Comparison of ENCODE assay signal across 8 cellular contexts in the genomic region with DNA sequence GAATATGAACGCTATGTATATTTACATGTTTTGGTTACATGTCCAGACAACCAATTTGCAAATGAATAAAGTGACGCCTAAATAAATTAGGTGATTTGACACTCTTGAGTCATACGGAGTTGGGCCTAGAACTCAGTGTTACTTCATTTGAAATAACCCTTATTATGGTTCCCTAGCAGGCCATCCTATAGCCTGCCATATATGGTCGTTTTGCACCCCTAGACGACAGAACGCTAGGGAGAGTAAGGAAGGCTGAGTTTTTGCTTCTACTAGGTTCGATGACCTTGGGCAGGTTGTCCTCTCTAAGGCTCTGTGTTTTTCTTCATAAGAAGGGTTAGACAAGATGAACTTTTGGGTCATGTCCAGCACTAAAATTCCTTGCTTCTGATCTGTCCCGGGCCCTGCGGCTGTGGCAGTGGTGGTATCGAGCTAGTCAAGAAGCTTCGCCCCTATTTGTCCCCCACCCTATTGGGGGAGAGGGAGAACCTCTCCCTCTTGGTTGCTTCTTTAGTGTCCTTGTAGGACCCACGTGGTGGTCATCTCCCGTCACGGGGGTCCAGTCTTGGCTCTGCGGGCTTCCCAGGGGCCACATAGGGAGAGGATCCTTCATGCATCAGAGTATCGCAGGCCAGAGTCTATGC. TPM values are rescaled to one million over a fixed set of nuclear protein-coding genes. Genes with fewer than 3 reads are reported as not detected.
DNase-seq lines count a peak whose midpoint lies in the region; ATAC-seq and TF ChIP-seq lines count a peak whose summit lies in the region.

No MANE protein-coding gene starts in this region.

- H3K4me1 ChIP-seq in ascending aorta (peaks cover 6 to 25% of the 10 kb centered on the region in 2 donors), left lung (peaks cover 22 to 39% of the 10 kb centered on the region in 2 donors), testis (peaks cover 24% of the 10 kb centered on the region)

- H3K9me3 Mint-ChIP-seq in activated CD4-positive, alpha-beta memory T cell treated with anti-CD3 and anti-CD28 coated beads, Interleukin-2, amount 10 ng/mL, durations not matched to agents 7 days and 5 days = no peaks in the 10 kb centered on the region
- H3K9me3 Mint-ChIP-seq in activated CD4-positive, alpha-beta memory T cell treated with anti-CD3 and anti-CD28 coated beads for 36 hours = no peaks in the 10 kb centered on the region

- CTCF ChIA-PET in activated CD4-positive, alpha-beta memory T cell treated with anti-CD3 and anti-CD28 coated beads, Interleukin-2, amount 10 ng/mL, durations not matched to agents 7 days and 5 days (lab: Charles Lee) = interaction anchor here (1.2 kb wide), 1 partner anchor 69 kb away, joined by 3 read pairs; no protein-coding TSS in a partner anchor
- CTCF ChIA-PET in activated CD4-positive, alpha-beta memory T cell treated with anti-CD3 and anti-CD28 coated beads for 36 hours (lab: Charles Lee) = interaction anchor here (1.5 kb wide), 1 partner anchor 35 kb away, joined by 3 read pairs; no protein-coding TSS in a partner anchor

- peak overlapping the region; percentile 86 to 91 for H3K27ac ChIP-seq in ascending aorta
- H3K27ac ChIP-seq in left lung = peak overlapping the region; percentile 20 to 59
- peak overlapping the region in 1 of 2 donors; percentile 90 for H3K27ac ChIP-seq in testis

- DNase-seq in activated CD4-positive, alpha-beta memory T cell treated with anti-CD3 and anti-CD28 coated beads, Interleukin-2, amount 10 ng/mL, durations not matched to agents 7 days and 5 days = no peak
- no peak for DNase-seq in activated CD4-positive, alpha-beta memory T cell treated with anti-CD3 and anti-CD28 coated beads for 36 hours
- DNase-seq in ascending aorta (ENCODE audit: low spot score in 2 of 2) (no peak), left lung (no peak), testis (peak; percentile 20), retina (no peak), SK-N-DZ (ENCODE audit: low spot score) (no peak), RKO (ENCODE audit: low spot score) (no peak)

- no peaks in the 10 kb centered on the region for H3K27me3 ChIP-seq in ascending aorta
- H3K27me3 ChIP-seq in left lung = no peaks in the 10 kb centered on the region
- no peaks in the 10 kb centered on the region for H3K27me3 ChIP-seq in testis

- peaks cover 9% of the 10 kb centered on the region for H3K36me3 Mint-ChIP-seq in activated CD4-positive, alpha-beta memory T cell treated with anti-CD3 and anti-CD28 coated beads, Interleukin-2, amount 10 ng/mL, durations not matched to agents 7 days and 5 days (ENCODE audit: low read depth)
- no peaks in the 10 kb centered on the region for H3K36me3 Mint-ChIP-seq in activated CD4-positive, alpha-beta memory T cell treated with anti-CD3 and anti-CD28 coated beads for 36 hours

- H3K36me3 ChIP-seq in ascending aorta = no peaks in the 10 kb centered on the region
- no peaks in the 10 kb centered on the region for H3K36me3 ChIP-seq in left lung
- no peaks in the 10 kb centered on the region for H3K36me3 ChIP-seq in testis (ENCODE audit: low read depth, missing control alignments)

- TF ChIP-seq POLR2A in testis (IDR thresholded peaks at IDR 0.05) = no peak

- intact Hi-C loops in activated CD4-positive, alpha-beta memory T cell treated with anti-CD3 and anti-CD28 coated beads for 36 hours (cut with micrococcal nuclease) = loop anchor here (1.0 kb wide), 4 partner anchors 28 to 193 kb away; partner anchors contain the start of gene COX7A2L
- intact Hi-C loops in ascending aorta (cut with DNase I) (loop anchor here (1.0 to 5.0 kb wide), 4 partner anchors 26 to 121 kb away; partner anchors contain the start of gene PKDCC), left lung (cut with DNase I) (no loop called here), testis (cut with DNase I; ENCODE audit: low total_unique reads) (no loop called here)

- H3K27ac Mint-ChIP-seq in activated CD4-positive, alpha-beta memory T cell treated with anti-CD3 and anti-CD28 coated beads, Interleukin-2, amount 10 ng/mL, durations not matched to agents 7 days and 5 days = peak overlapping the region; percentile 63
- no peak overlapping the region for H3K27ac Mint-ChIP-seq in activated CD4-positive, alpha-beta memory T cell treated with anti-CD3 and anti-CD28 coated beads for 36 hours

- TF ChIP-seq CTCF in ascending aorta (IDR thresholded peaks at IDR 0.05) (no peak), left lung (IDR thresholded peaks at IDR 0.05) (no peak), testis (IDR thresholded peaks at IDR 0.05) (no peak)

- WGBS in testis, 2 donors = 51 to 69% methylated on average over 15 to 16 of the region's 16 CpGs

- H3K4me1 Mint-ChIP-seq in activated CD4-positive, alpha-beta memory T cell treated with anti-CD3 and anti-CD28 coated beads, Interleukin-2, amount 10 ng/mL, durations not matched to agents 7 days and 5 days = peaks cover 21% of the 10 kb centered on the region
- peaks cover 19% of the 10 kb centered on the region for H3K4me1 Mint-ChIP-seq in activated CD4-positive, alpha-beta memory T cell treated with anti-CD3 and anti-CD28 coated beads for 36 hours (ENCODE audit: low read depth)

- no peaks in the 10 kb centered on the region for H3K9me3 ChIP-seq in ascending aorta
- no peaks in the 10 kb centered on the region for H3K9me3 ChIP-seq in left lung
- no peaks in the 10 kb centered on the region for H3K9me3 ChIP-seq in testis

- H3K4me3 Mint-ChIP-seq in activated CD4-positive, alpha-beta memory T cell treated with anti-CD3 and anti-CD28 coated beads, Interleukin-2, amount 10 ng/mL, durations not matched to agents 7 days and 5 days = no peak overlapping the region
- H3K4me3 Mint-ChIP-seq in activated CD4-positive, alpha-beta memory T cell treated with anti-CD3 and anti-CD28 coated beads for 36 hours = no peak overlapping the region

- H3K27me3 Mint-ChIP-seq in activated CD4-positive, alpha-beta memory T cell treated with anti-CD3 and anti-CD28 coated beads, Interleukin-2, amount 10 ng/mL, durations not matched to agents 7 days and 5 days = peaks cover 11% of the 10 kb centered on the region
- H3K27me3 Mint-ChIP-seq in activated CD4-positive, alpha-beta memory T cell treated with anti-CD3 and anti-CD28 coated beads for 36 hours = no peaks in the 10 kb centered on the region

- peak overlapping the region in 1 of 2 donors; percentile 96 for H3K4me3 ChIP-seq in ascending aorta
- H3K4me3 ChIP-seq in left lung = no peak overlapping the region
- H3K4me3 ChIP-seq in testis = peak overlapping the region in 1 of 2 donors; percentile 86

- POLR2A ChIA-PET in activated CD4-positive, alpha-beta memory T cell treated with anti-CD3 and anti-CD28 coated beads, Interleukin-2, amount 10 ng/mL, durations not matched to agents 7 days and 5 days (lab: Charles Lee) = interaction anchor here (0.6 to 8.9 kb wide), 5 partner anchors 12 to 62 kb away, joined by 3 to 109 read pairs (median 5); no protein-coding TSS in a partner anchor
- POLR2A ChIA-PET in activated CD4-positive, alpha-beta memory T cell treated with anti-CD3 and anti-CD28 coated beads for 36 hours (lab: Charles Lee) = interaction anchor here (0.9 to 2.9 kb wide), 3 partner anchors 27 to 53 kb away, joined by 3 to 8 read pairs (median 3); no protein-coding TSS in a partner anchor

- no peak for ATAC-seq in left lung

RNA-seq across cellular contexts. Expression of gene EML4, which starts 0.6 kb away (rescaled TPM):
- 100 to 1,000 TPM; 130 to 133 TPM for total RNA-seq in activated CD4-positive, alpha-beta memory T cell treated with anti-CD3 and anti-CD28 coated beads, Interleukin-2, amount 10 ng/mL, durations not matched to agents 7 days and 5 days
- 10 to 100 TPM; 67.4 to 69.8 TPM for total RNA-seq in activated CD4-positive, alpha-beta memory T cell treated with anti-CD3 and anti-CD28 coated beads for 36 hours
- total RNA-seq in ascending aorta = 25.2 TPM
- 10 to 100 TPM; 77.5 to 79.3 TPM for total RNA-seq in left lung
- 10 to 100 TPM; 67.1 to 71.0 TPM for total RNA-seq in testis
- 49.0 TPM for polyA plus RNA-seq in testis (ENCODE audit: insufficient read depth, low read depth, low replicate concordance)
- 46.4 and 51.0 TPM in 2 replicates for polyA plus RNA-seq in SK-N-DZ (2014; cell fraction: cytosol; rRNA removed)
- 78.8 and 81.0 TPM in 2 replicates for polyA plus RNA-seq in SK-N-DZ (2014; cell fraction: nucleus; rRNA removed)

Comparison
In these comparisons a context has a peak if more than half of its experiments do, and no peak if none do; other contexts are left out.
1. intact Hi-C loops: an anchor here in activated CD4-positive, alpha-beta memory T cell treated with anti-CD3 and anti-CD28 coated beads for 36 hours (1.0 kb wide) and ascending aorta (1.0 to 5.0 kb wide); none called in left lung and testis.